ENCODE assay signal across 17 cellular contexts in genomic region chr7:92730808-92731207, GRCh38.
DNase-seq lines count a peak whose midpoint lies in the region; ATAC-seq and TF ChIP-seq lines count a peak whose summit lies in the region.
"Had no signal": no experiment of that assay in that cellular context is flagged by ENCODE, and none has a peak within 500 bp of the region (broad histone marks: within the 10 kb centered on the region; RNA-seq: fewer than 3 reads in every experiment).

No MANE protein-coding gene starts in this region.

- H3K27me3 ChIP-seq in foreskin keratinocyte, result no peaks in the 10 kb centered on the region
- H3K27me3 ChIP-seq: brain microvascular endothelial cell, hepatocyte, ovary, Peyer's patch had no signal

- no peak for ATAC-seq in activated CD8-positive, alpha-beta T cell treated with anti-CD3 and anti-CD28 coated beads for 36 hours
- ATAC-seq in activated CD8-positive, alpha-beta T cell treated with anti-CD3 and anti-CD28 coated beads, Interleukin-2, amount 10 ng/mL, durations not matched to agents 7 days and 5 days, result no peak
- ATAC-seq in foreskin keratinocyte, result peak; percentile 34
- no peak for ATAC-seq in HG03565 (IDR thresholded peaks at IDR 0.05; ENCODE audit: unreplicated experiment)
- ATAC-seq: T-cell had no signal

- POLR2A ChIA-PET in activated CD8-positive, alpha-beta T cell treated with anti-CD3 and anti-CD28 coated beads for 36 hours (lab: Charles Lee), result interaction anchor here (0.8 to 0.9 kb wide), 4 partner anchors 13 to 105 kb away, joined by 3 to 8 read pairs (median 3); no protein-coding TSS in a partner anchor
- POLR2A ChIA-PET in activated CD8-positive, alpha-beta T cell treated with anti-CD3 and anti-CD28 coated beads, Interleukin-2, amount 10 ng/mL, durations not matched to agents 7 days and 5 days (lab: Charles Lee), result no interaction called here
- POLR2A ChIA-PET in activated CD4-positive, alpha-beta memory T cell treated with anti-CD3 and anti-CD28 coated beads, Interleukin-2, amount 10 ng/mL, durations not matched to agents 7 days and 5 days (lab: Charles Lee), result interaction anchor here (1.2 to 2.1 kb wide), 2 partner anchors 13 to 98 kb away, joined by 3 to 7 read pairs; no protein-coding TSS in a partner anchor

- peaks cover 44% of the 10 kb centered on the region for H3K4me1 ChIP-seq in foreskin keratinocyte

- H3K4me3 Mint-ChIP-seq in activated CD8-positive, alpha-beta T cell treated with anti-CD3 and anti-CD28 coated beads for 36 hours, result no peak overlapping the region
- H3K4me3 Mint-ChIP-seq in activated CD8-positive, alpha-beta T cell treated with anti-CD3 and anti-CD28 coated beads, Interleukin-2, amount 10 ng/mL, durations not matched to agents 7 days and 5 days, result no peak overlapping the region
- H3K4me3 Mint-ChIP-seq in activated CD4-positive, alpha-beta memory T cell treated with anti-CD3 and anti-CD28 coated beads, Interleukin-2, amount 10 ng/mL, durations not matched to agents 7 days and 5 days, result no peak overlapping the region
- H3K4me3 Mint-ChIP-seq: CD8-positive, alpha-beta memory T cell; T-cell had no signal

- H3K36me3 Mint-ChIP-seq in activated CD8-positive, alpha-beta T cell treated with anti-CD3 and anti-CD28 coated beads for 36 hours (ENCODE audit: low read depth), result peaks cover 59% of the 10 kb centered on the region
- peaks cover 61% of the 10 kb centered on the region for H3K36me3 Mint-ChIP-seq in activated CD8-positive, alpha-beta T cell treated with anti-CD3 and anti-CD28 coated beads, Interleukin-2, amount 10 ng/mL, durations not matched to agents 7 days and 5 days (ENCODE audit: low read depth)
- peaks cover 56% of the 10 kb centered on the region for H3K36me3 Mint-ChIP-seq in activated CD4-positive, alpha-beta memory T cell treated with anti-CD3 and anti-CD28 coated beads, Interleukin-2, amount 10 ng/mL, durations not matched to agents 7 days and 5 days (ENCODE audit: low read depth)

- H3K27me3 Mint-ChIP-seq in activated CD8-positive, alpha-beta T cell treated with anti-CD3 and anti-CD28 coated beads for 36 hours, result no peaks in the 10 kb centered on the region
- H3K27me3 Mint-ChIP-seq in activated CD8-positive, alpha-beta T cell treated with anti-CD3 and anti-CD28 coated beads, Interleukin-2, amount 10 ng/mL, durations not matched to agents 7 days and 5 days (ENCODE audit: low read depth), result no peaks in the 10 kb centered on the region
- no peaks in the 10 kb centered on the region for H3K27me3 Mint-ChIP-seq in activated CD4-positive, alpha-beta memory T cell treated with anti-CD3 and anti-CD28 coated beads, Interleukin-2, amount 10 ng/mL, durations not matched to agents 7 days and 5 days
- H3K27me3 Mint-ChIP-seq: CD8-positive, alpha-beta memory T cell; T-cell had no signal

- H3K4me1 Mint-ChIP-seq in activated CD8-positive, alpha-beta T cell treated with anti-CD3 and anti-CD28 coated beads for 36 hours (ENCODE audit: low read depth), result peaks cover 52% of the 10 kb centered on the region
- H3K4me1 Mint-ChIP-seq in activated CD8-positive, alpha-beta T cell treated with anti-CD3 and anti-CD28 coated beads, Interleukin-2, amount 10 ng/mL, durations not matched to agents 7 days and 5 days (ENCODE audit: low read depth), result peaks cover 46% of the 10 kb centered on the region
- peaks cover 51% of the 10 kb centered on the region for H3K4me1 Mint-ChIP-seq in activated CD4-positive, alpha-beta memory T cell treated with anti-CD3 and anti-CD28 coated beads, Interleukin-2, amount 10 ng/mL, durations not matched to agents 7 days and 5 days

- TF ChIP-seq CTCF in activated CD8-positive, alpha-beta T cell treated with anti-CD3 and anti-CD28 coated beads for 36 hours (IDR thresholded peaks at IDR 0.05), result no peak
- TF ChIP-seq CTCF in foreskin keratinocyte (conservative IDR thresholded peaks at IDR 0.05), result no peak

- H3K27ac ChIP-seq in foreskin keratinocyte, result no peak overlapping the region
- H3K27ac ChIP-seq: brain microvascular endothelial cell, hepatocyte, ovary, Peyer's patch had no signal

- H3K9me3 Mint-ChIP-seq in activated CD8-positive, alpha-beta T cell treated with anti-CD3 and anti-CD28 coated beads for 36 hours, result no peaks in the 10 kb centered on the region
- H3K9me3 Mint-ChIP-seq in activated CD8-positive, alpha-beta T cell treated with anti-CD3 and anti-CD28 coated beads, Interleukin-2, amount 10 ng/mL, durations not matched to agents 7 days and 5 days (ENCODE audit: insufficient read depth), result no peaks in the 10 kb centered on the region
- peaks cover 3% of the 10 kb centered on the region for H3K9me3 Mint-ChIP-seq in activated CD4-positive, alpha-beta memory T cell treated with anti-CD3 and anti-CD28 coated beads, Interleukin-2, amount 10 ng/mL, durations not matched to agents 7 days and 5 days
- H3K9me3 Mint-ChIP-seq: CD8-positive, alpha-beta memory T cell; T-cell had no signal

- CTCF ChIA-PET in activated CD8-positive, alpha-beta T cell treated with anti-CD3 and anti-CD28 coated beads for 36 hours (lab: Charles Lee), result interaction anchor here (1.8 kb wide), 1 partner anchor 99 kb away, joined by 5 read pairs; no protein-coding TSS in a partner anchor
- CTCF ChIA-PET in activated CD8-positive, alpha-beta T cell treated with anti-CD3 and anti-CD28 coated beads, Interleukin-2, amount 10 ng/mL, durations not matched to agents 7 days and 5 days (lab: Charles Lee), result interaction anchor here (0.8 to 1.0 kb wide), 2 partner anchors 10 to 103 kb away, joined by 3 read pairs; no protein-coding TSS in a partner anchor
- CTCF ChIA-PET in activated CD4-positive, alpha-beta memory T cell treated with anti-CD3 and anti-CD28 coated beads, Interleukin-2, amount 10 ng/mL, durations not matched to agents 7 days and 5 days (lab: Charles Lee), result no interaction called here

- no peak for DNase-seq in activated CD8-positive, alpha-beta T cell treated with anti-CD3 and anti-CD28 coated beads for 36 hours
- no peak for DNase-seq in activated CD8-positive, alpha-beta T cell treated with anti-CD3 and anti-CD28 coated beads, Interleukin-2, amount 10 ng/mL, durations not matched to agents 7 days and 5 days
- peak; percentile 46 for DNase-seq in HCEC 1CT
- no peak for DNase-seq in activated CD4-positive, alpha-beta memory T cell treated with anti-CD3 and anti-CD28 coated beads, Interleukin-2, amount 10 ng/mL, durations not matched to agents 7 days and 5 days
- no peak for DNase-seq in foreskin keratinocyte
- DNase-seq in DMS 273 (lab: John Stamatoyannopoulos, UW; ENCODE audit: unreplicated experiment), result no peak
- no peak for DNase-seq in kidney glomerular epithelial cell (lab: John Stamatoyannopoulos, UW)
- DNase-seq: ACHN; brain microvascular endothelial cell; CD8-positive, alpha-beta memory T cell; NCI-H2081 treated with DMSO at 0.1 percent for 48 hours; NCI-H774; ovary; Peyer's patch; T-cell had no signal

- intact Hi-C loops in activated CD8-positive, alpha-beta T cell treated with anti-CD3 and anti-CD28 coated beads for 36 hours (cut with micrococcal nuclease), result loop anchor here (1.0 kb wide), 1 partner anchor 79 kb away; no protein-coding TSS in a partner anchor

- H3K27ac Mint-ChIP-seq in activated CD8-positive, alpha-beta T cell treated with anti-CD3 and anti-CD28 coated beads for 36 hours, result peak overlapping the region; percentile 90
- H3K27ac Mint-ChIP-seq in activated CD8-positive, alpha-beta T cell treated with anti-CD3 and anti-CD28 coated beads, Interleukin-2, amount 10 ng/mL, durations not matched to agents 7 days and 5 days, result no peak overlapping the region
- H3K27ac Mint-ChIP-seq in activated CD4-positive, alpha-beta memory T cell treated with anti-CD3 and anti-CD28 coated beads, Interleukin-2, amount 10 ng/mL, durations not matched to agents 7 days and 5 days, result peak overlapping the region; percentile 78
- H3K27ac Mint-ChIP-seq: T-cell had no signal
